ENCODE assay signal across 1 cellular context in the genomic region with DNA sequence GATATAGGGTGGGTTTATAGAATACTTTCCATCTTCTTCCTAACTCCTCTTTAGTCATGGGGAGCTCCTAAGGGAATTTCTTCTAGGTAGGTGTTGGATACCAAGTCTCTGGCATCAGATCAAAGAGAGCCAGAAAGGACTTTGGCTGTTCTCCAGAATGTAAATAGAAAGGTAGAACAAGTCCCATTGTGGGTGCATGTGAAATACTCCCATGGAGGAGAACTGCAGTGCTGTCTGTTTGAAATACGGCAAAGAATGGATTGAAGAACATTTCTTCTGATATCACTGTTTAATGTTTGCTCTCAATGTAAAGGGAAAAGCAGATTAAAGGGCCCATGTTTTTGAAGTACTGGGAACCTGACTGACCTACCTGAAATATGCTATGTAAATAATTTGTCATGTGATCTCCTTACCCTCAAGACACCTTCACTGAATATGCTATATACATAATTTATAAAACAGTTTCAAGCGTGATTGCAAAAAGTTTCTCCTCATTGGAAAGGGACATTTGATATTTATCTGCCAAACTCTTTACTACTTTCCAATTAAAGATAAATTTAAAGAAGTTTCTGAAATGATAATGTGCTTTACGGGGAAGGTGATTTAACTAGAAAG.
TF ChIP-seq lines count a peak whose summit lies in the region.

No MANE protein-coding gene starts in this region.

TF ChIP-seq in HepG2, 621 proteins besides CTCF, POLR2A, EP300 and RAD21 (continued from another document and continues in another):
- TF ChIP-seq, protein P1, sequence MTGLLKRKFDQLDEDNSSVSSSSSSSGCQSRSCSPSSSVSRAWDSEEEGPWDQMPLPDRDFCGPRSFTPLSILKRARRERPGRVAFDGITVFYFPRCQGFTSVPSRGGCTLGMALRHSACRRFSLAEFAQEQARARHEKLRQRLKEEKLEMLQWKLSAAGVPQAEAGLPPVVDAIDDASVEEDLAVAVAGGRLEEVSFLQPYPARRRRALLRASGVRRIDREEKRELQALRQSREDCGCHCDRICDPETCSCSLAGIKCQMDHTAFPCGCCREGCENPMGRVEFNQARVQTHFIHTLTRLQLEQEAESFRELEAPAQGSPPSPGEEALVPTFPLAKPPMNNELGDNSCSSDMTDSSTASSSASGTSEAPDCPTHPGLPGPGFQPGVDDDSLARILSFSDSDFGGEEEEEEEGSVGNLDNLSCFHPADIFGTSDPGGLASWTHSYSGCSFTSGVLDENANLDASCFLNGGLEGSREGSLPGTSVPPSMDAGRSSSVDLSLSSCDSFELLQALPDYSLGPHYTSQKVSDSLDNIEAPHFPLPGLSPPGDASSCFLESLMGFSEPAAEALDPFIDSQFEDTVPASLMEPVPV (CRISPR knock-in tag; IDR thresholded peaks at IDR 0.05), result no peak
- TF ChIP-seq PHF8 (CRISPR knock-in tag; IDR thresholded peaks at IDR 0.05), result no peak
- TF ChIP-seq SMAD9 (CRISPR knock-in tag; IDR thresholded peaks at IDR 0.05), result no peak
- no peak for TF ChIP-seq NFE2L1 (CRISPR knock-in tag; IDR thresholded peaks at IDR 0.05; ENCODE audit: borderline replicate concordance)
- no peak for TF ChIP-seq ZNF512 (CRISPR knock-in tag; IDR thresholded peaks at IDR 0.05)
- no peak for TF ChIP-seq ZSCAN12 (CRISPR knock-in tag; IDR thresholded peaks at IDR 0.05)
- TF ChIP-seq ZFP91 (CRISPR knock-in tag; IDR thresholded peaks at IDR 0.05; ENCODE audit: borderline replicate concordance), result no peak
- peak; percentile 38; the same call in 1 of the 2 replicates for TF ChIP-seq ELF3 (CRISPR knock-in tag; IDR thresholded peaks at IDR 0.05)
- no peak for TF ChIP-seq SPEN (CRISPR knock-in tag; IDR thresholded peaks at IDR 0.05; ENCODE audit: low read depth)
- no peak for TF ChIP-seq TAF15 (IDR thresholded peaks at IDR 0.05; ENCODE audit: low read depth, low read length, poor library complexity, severe bottlenecking)
- no peak for TF ChIP-seq ETV6 (CRISPR knock-in tag; conservative IDR thresholded peaks at IDR 0.05)
- peak; percentile 31; the same call in 1 of the 2 replicates for TF ChIP-seq ZNF430 (CRISPR knock-in tag; IDR thresholded peaks at IDR 0.05)
- TF ChIP-seq NPAS2 (CRISPR knock-in tag; IDR thresholded peaks at IDR 0.05; ENCODE audit: borderline replicate concordance), result no peak
- no peak for TF ChIP-seq PREB (CRISPR knock-in tag; IDR thresholded peaks at IDR 0.05)
- TF ChIP-seq ATF3 (CRISPR knock-in tag; IDR thresholded peaks at IDR 0.05), result no peak
- TF ChIP-seq, protein P2, sequence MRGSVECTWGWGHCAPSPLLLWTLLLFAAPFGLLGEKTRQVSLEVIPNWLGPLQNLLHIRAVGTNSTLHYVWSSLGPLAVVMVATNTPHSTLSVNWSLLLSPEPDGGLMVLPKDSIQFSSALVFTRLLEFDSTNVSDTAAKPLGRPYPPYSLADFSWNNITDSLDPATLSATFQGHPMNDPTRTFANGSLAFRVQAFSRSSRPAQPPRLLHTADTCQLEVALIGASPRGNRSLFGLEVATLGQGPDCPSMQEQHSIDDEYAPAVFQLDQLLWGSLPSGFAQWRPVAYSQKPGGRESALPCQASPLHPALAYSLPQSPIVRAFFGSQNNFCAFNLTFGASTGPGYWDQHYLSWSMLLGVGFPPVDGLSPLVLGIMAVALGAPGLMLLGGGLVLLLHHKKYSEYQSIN (CRISPR knock-in tag; IDR thresholded peaks at IDR 0.05; ENCODE audit: borderline replicate concordance), result no peak
- no peak for TF ChIP-seq ZNF143 (CRISPR knock-in tag; IDR thresholded peaks at IDR 0.05)
- TF ChIP-seq ZBTB21 (CRISPR knock-in tag; IDR thresholded peaks at IDR 0.05), result no peak
- no peak for TF ChIP-seq ZNF564 (CRISPR knock-in tag; IDR thresholded peaks at IDR 0.05)
- TF ChIP-seq FOXO4 (CRISPR knock-in tag; conservative IDR thresholded peaks at IDR 0.05), result no peak
- no peak for TF ChIP-seq ZNF235 (CRISPR knock-in tag; IDR thresholded peaks at IDR 0.05; ENCODE audit: borderline replicate concordance)
- no peak for TF ChIP-seq ARID2 (CRISPR knock-in tag; IDR thresholded peaks at IDR 0.05; ENCODE audit: borderline replicate concordance)
- TF ChIP-seq EED (CRISPR knock-in tag; IDR thresholded peaks at IDR 0.05), result no peak
- no peak for TF ChIP-seq ZNF776 (CRISPR knock-in tag; IDR thresholded peaks at IDR 0.05)
- TF ChIP-seq ZNF407 (CRISPR knock-in tag; IDR thresholded peaks at IDR 0.05; ENCODE audit: not compliant biosample characterization), result no peak
- no peak for TF ChIP-seq TGIF2 (CRISPR knock-in tag; IDR thresholded peaks at IDR 0.05)
- TF ChIP-seq FOXO1 (CRISPR knock-in tag; IDR thresholded peaks at IDR 0.05), result peak; percentile 45; the same call in 1 of the 2 replicates
- TF ChIP-seq KDM5A (IDR thresholded peaks at IDR 0.05; ENCODE audit: borderline replicate concordance, low read length), result no peak
- no peak for TF ChIP-seq HMGXB3 (CRISPR knock-in tag; IDR thresholded peaks at IDR 0.05; ENCODE audit: borderline replicate concordance)
